Comparison of ENCODE assay signal across 2 cellular contexts in the genomic region with DNA sequence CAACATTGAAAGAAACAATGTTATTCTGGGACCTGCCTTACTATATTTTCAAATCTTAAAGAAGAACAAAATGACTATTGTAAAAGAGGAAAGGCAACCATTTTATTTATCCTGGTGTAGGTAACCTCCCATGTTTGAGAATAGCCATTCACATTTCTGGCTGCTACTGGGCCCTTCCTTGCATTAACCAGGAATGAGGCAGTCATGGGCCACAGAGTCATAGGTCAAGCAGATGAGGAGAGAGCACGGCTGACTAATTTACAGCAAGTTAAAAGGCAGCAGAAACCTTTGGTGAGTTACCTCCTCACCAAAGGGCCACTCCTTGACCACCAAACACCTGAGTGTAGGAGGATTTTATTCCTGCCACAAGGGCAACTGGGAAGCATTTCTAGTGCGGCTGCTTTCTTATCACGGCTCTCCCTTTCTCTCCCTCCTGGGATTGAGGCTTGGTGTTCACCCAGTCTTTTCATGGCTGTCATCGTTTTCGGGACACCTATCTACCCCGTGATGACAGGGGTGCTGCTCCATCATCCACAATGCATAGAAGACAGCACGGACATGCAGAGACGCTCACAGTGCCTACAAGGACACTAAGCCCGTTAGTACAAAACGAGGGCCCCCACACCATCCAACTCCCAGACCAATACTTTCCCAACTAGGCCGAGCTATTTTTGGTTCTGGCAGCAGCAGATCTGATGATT.
TF ChIP-seq lines count a peak whose summit lies in the region.

No MANE protein-coding gene starts in this region.

TF ChIP-seq in IMR-90, 13 proteins besides CTCF, POLR2A, EP300 and RAD21:
- TF ChIP-seq, protein P1, sequence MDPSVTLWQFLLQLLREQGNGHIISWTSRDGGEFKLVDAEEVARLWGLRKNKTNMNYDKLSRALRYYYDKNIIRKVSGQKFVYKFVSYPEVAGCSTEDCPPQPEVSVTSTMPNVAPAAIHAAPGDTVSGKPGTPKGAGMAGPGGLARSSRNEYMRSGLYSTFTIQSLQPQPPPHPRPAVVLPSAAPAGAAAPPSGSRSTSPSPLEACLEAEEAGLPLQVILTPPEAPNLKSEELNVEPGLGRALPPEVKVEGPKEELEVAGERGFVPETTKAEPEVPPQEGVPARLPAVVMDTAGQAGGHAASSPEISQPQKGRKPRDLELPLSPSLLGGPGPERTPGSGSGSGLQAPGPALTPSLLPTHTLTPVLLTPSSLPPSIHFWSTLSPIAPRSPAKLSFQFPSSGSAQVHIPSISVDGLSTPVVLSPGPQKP (IDR thresholded peaks at IDR 0.05; ENCODE audit: borderline replicate concordance, low read depth, low read length), result no peak
- no peak for TF ChIP-seq FOS (IDR thresholded peaks at IDR 0.05; ENCODE audit: low read depth, low read length)
- no peak for TF ChIP-seq CHD1 (IDR thresholded peaks at IDR 0.05; ENCODE audit: low read depth, low read length)
- no peak for TF ChIP-seq RFX5 (IDR thresholded peaks at IDR 0.05; ENCODE audit: low read depth, low read length)
- TF ChIP-seq MAZ (IDR thresholded peaks at IDR 0.05; ENCODE audit: borderline replicate concordance, low read depth, low read length), result no peak
- TF ChIP-seq RCOR1 (IDR thresholded peaks at IDR 0.05; ENCODE audit: insufficient replicate concordance, low read length), result no peak
- no peak for TF ChIP-seq MXI1 (IDR thresholded peaks at IDR 0.05; ENCODE audit: borderline replicate concordance, low read depth, low read length)
- no peak for TF ChIP-seq MAFK (IDR thresholded peaks at IDR 0.05; ENCODE audit: low read depth, low read length)
- TF ChIP-seq NFE2L2 (IDR thresholded peaks at IDR 0.05; ENCODE audit: low read depth, low read length), result no peak
- no peak for TF ChIP-seq SMC3 (IDR thresholded peaks at IDR 0.05; ENCODE audit: low read depth, low read length)

TF ChIP-seq in H1, 55 proteins besides CTCF, POLR2A, EP300 and RAD21:
- TF ChIP-seq TBP (IDR thresholded peaks at IDR 0.05; ENCODE audit: low read depth, low read length), result no peak
- TF ChIP-seq, protein P2, sequence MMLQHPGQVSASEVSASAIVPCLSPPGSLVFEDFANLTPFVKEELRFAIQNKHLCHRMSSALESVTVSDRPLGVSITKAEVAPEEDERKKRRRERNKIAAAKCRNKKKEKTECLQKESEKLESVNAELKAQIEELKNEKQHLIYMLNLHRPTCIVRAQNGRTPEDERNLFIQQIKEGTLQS (IDR thresholded peaks at IDR 0.05; ENCODE audit: insufficient read depth, low read depth, low read length), result no peak
- TF ChIP-seq SUZ12 (IDR thresholded peaks at IDR 0.05; ENCODE audit: low read length), result no peak
- no peak for TF ChIP-seq EGR1 (IDR thresholded peaks at IDR 0.05; ENCODE audit: borderline replicate concordance, low read depth, low read length)
- no peak for TF ChIP-seq SIRT6 (IDR thresholded peaks at IDR 0.05; ENCODE audit: low read length)
- TF ChIP-seq CEBPB (IDR thresholded peaks at IDR 0.05; ENCODE audit: low read depth, low read length), result no peak
- TF ChIP-seq SRF (IDR thresholded peaks at IDR 0.05; ENCODE audit: low read depth, low read length), result no peak
- no peak for TF ChIP-seq CREB1 (IDR thresholded peaks at IDR 0.05)
- TF ChIP-seq JUND (IDR thresholded peaks at IDR 0.05; ENCODE audit: low read length), result no peak
- no peak for TF ChIP-seq GABPA (IDR thresholded peaks at IDR 0.05; ENCODE audit: borderline replicate concordance, insufficient read depth, low read length)
